In the genomic region with DNA sequence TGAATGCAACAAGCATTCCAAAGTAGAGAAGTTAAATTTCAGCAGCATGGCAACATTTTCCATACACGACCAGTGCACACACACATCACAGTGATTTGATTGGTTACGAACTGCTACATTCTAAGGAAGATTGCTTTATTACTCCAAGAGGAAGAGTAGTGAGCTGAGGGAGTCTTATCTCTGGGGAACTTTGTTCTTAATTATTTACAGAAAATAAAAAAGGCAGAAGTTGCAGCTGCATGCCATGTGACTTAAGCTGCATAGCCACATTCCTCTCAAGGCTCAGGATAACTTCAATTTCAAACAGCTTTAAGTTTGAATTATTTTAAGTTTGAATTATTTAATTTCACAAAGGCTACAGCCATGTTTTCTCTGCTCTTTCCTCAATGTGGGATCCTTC, we compare ENCODE assay signal across 28 cellular contexts.
"Had no signal": no experiment of that assay in that cellular context is flagged by ENCODE, and none has a peak within 500 bp of the region (broad histone marks: within the 10 kb centered on the region; RNA-seq: fewer than 3 reads in every experiment).

No MANE protein-coding gene starts in this region.

- H3K9me3 ChIP-seq: adrenal gland, body of pancreas, pancreas, psoas muscle, sigmoid colon, suprapubic skin, tibial nerve had no signal

- H3K4me3 ChIP-seq: adrenal gland, body of pancreas, coronary artery, dorsolateral prefrontal cortex, pancreas, psoas muscle, sigmoid colon, suprapubic skin, tibial nerve had no signal

- H3K36me3 Mint-ChIP-seq: activated CD8-positive, alpha-beta memory T cell treated with anti-CD3 and anti-CD28 coated beads, Interleukin-2, amount 10 ng/mL, durations not matched to agents 7 days and 5 days; mesothelial cell of epicardium; naive thymus-derived CD8-positive, alpha-beta T cell had no signal

- DNase-seq: activated CD4-positive, alpha-beta T cell treated with anti-CD3 and anti-CD28 coated beads for 1 hour; activated CD4-positive, alpha-beta T cell treated with anti-CD3 and anti-CD28 coated beads, Interleukin-2, amount 50 U/mL, for 1 hour; activated CD8-positive, alpha-beta memory T cell treated with anti-CD3 and anti-CD28 coated beads, Interleukin-2, amount 10 ng/mL, durations not matched to agents 7 days and 5 days; activated CD8-positive, alpha-beta T cell treated with anti-CD3 and anti-CD28 coated beads, Interleukin-2, amount 10 ng/mL, durations not matched to agents 7 days and 5 days; activated naive CD4-positive, alpha-beta T cell treated with Interleukin-2 at 50 U/mL for 16 hours; activated T-cell treated with anti-CD3 and anti-CD28 coated beads, Interleukin-2, amount 50 U/mL, for 48 hours; adrenal gland; aorta; body of pancreas; dorsolateral prefrontal cortex; effector memory CD4-positive, alpha-beta T cell; erythroblast; islet precursor cell; left cardiac atrium; naive thymus-derived CD8-positive, alpha-beta T cell; nucleus accumbens; pancreas; psoas muscle; sigmoid colon; stimulated activated naive CD4-positive, alpha-beta T cell; T-helper 2 cell had no signal

- ATAC-seq: activated CD8-positive, alpha-beta memory T cell treated with anti-CD3 and anti-CD28 coated beads, Interleukin-2, amount 10 ng/mL, durations not matched to agents 7 days and 5 days; activated CD8-positive, alpha-beta T cell treated with anti-CD3 and anti-CD28 coated beads, Interleukin-2, amount 10 ng/mL, durations not matched to agents 7 days and 5 days; body of pancreas; left cardiac atrium; naive thymus-derived CD8-positive, alpha-beta T cell; psoas muscle; WTC11 had no signal

- H3K27me3 ChIP-seq: adrenal gland, body of pancreas, dorsolateral prefrontal cortex, pancreas, sigmoid colon, suprapubic skin, tibial nerve had no signal

- H3K4me1 ChIP-seq: body of pancreas, pancreas, psoas muscle, sigmoid colon had no signal

- H3K27ac ChIP-seq: adrenal gland, body of pancreas, dorsolateral prefrontal cortex, pancreas, psoas muscle, sigmoid colon had no signal

- H3K4me3 Mint-ChIP-seq: activated CD8-positive, alpha-beta memory T cell treated with anti-CD3 and anti-CD28 coated beads, Interleukin-2, amount 10 ng/mL, durations not matched to agents 7 days and 5 days; activated CD8-positive, alpha-beta T cell treated with anti-CD3 and anti-CD28 coated beads, Interleukin-2, amount 10 ng/mL, durations not matched to agents 7 days and 5 days; activated naive CD8-positive, alpha-beta T cell; mesothelial cell of epicardium; naive thymus-derived CD8-positive, alpha-beta T cell; neural crest cell; WTC11 had no signal

- H3K27ac Mint-ChIP-seq: activated CD8-positive, alpha-beta memory T cell treated with anti-CD3 and anti-CD28 coated beads, Interleukin-2, amount 10 ng/mL, durations not matched to agents 7 days and 5 days; activated CD8-positive, alpha-beta T cell treated with anti-CD3 and anti-CD28 coated beads, Interleukin-2, amount 10 ng/mL, durations not matched to agents 7 days and 5 days; activated naive CD8-positive, alpha-beta T cell; mesothelial cell of epicardium; naive thymus-derived CD8-positive, alpha-beta T cell; WTC11 had no signal

- H3K36me3 ChIP-seq: adrenal gland, pancreas, sigmoid colon, suprapubic skin, tibial nerve had no signal

- H3K4me1 Mint-ChIP-seq: activated CD8-positive, alpha-beta memory T cell treated with anti-CD3 and anti-CD28 coated beads, Interleukin-2, amount 10 ng/mL, durations not matched to agents 7 days and 5 days; naive thymus-derived CD8-positive, alpha-beta T cell had no signal
